In genomic region chr14:24274101-24274543, GRCh38 we compare ENCODE assay signal across 8 cellular contexts. TPM values are rescaled to one million over a fixed set of nuclear protein-coding genes. Genes with fewer than 3 reads are reported as not detected.
DNase-seq lines count a peak whose midpoint lies in the region; ATAC-seq and TF ChIP-seq lines count a peak whose summit lies in the region.

No MANE protein-coding gene starts in this region.

- peaks cover 22% of the 10 kb centered on the region for H3K4me1 ChIP-seq in foreskin keratinocyte

- H3K27me3 ChIP-seq in foreskin keratinocyte: no peaks in the 10 kb centered on the region

- H3K27ac ChIP-seq in foreskin keratinocyte (peak overlapping the region; percentile 92), substantia nigra (ENCODE audit: low read depth, low read length, poor library complexity, severe bottlenecking) (peak overlapping the region; percentile 6)

- peak; percentile 77 for DNase-seq in activated CD8-positive, alpha-beta memory T cell treated with anti-CD3 and anti-CD28 coated beads for 24 hours
- DNase-seq in activated CD8-positive, alpha-beta memory T cell treated with anti-CD3 and anti-CD28 coated beads, Interleukin-2, amount 50 U/mL, for 4 hours: no peak
- DNase-seq in T-helper 22 cell (ENCODE audit: low read depth) (peak; percentile 14), foreskin keratinocyte (peak; percentile 99 to 100), substantia nigra (lab: John Stamatoyannopoulos, UW) (peak in 4 of 49 donors; percentile 3 to 27 (median 10)), NCI-H2081 (lab: John Stamatoyannopoulos, UW) (no peak), glutamatergic neuron (no peak)

- ATAC-seq in HG03159 (IDR thresholded peaks at IDR 0.05; ENCODE audit: unreplicated experiment) (peak; percentile 37), foreskin keratinocyte (peak; percentile 85)

- TF ChIP-seq CTCF in foreskin keratinocyte (conservative IDR thresholded peaks at IDR 0.05): no peak
- TF ChIP-seq CTCF in glutamatergic neuron (IDR thresholded peaks at IDR 0.05; ENCODE audit: partially characterized antibody, unreplicated experiment): no peak

- peaks cover 4% of the 10 kb centered on the region for H3K36me3 Mint-ChIP-seq in glutamatergic neuron (ENCODE audit: unreplicated experiment)

- H3K27ac Mint-ChIP-seq in glutamatergic neuron (ENCODE audit: unreplicated experiment): no peak overlapping the region

- H3K4me3 Mint-ChIP-seq in glutamatergic neuron (ENCODE audit: unreplicated experiment): no peak overlapping the region

- H3K9me3 Mint-ChIP-seq in glutamatergic neuron (ENCODE audit: unreplicated experiment): peaks cover 2% of the 10 kb centered on the region

- peaks cover 11% of the 10 kb centered on the region for H3K27me3 Mint-ChIP-seq in glutamatergic neuron (ENCODE audit: unreplicated experiment)

- H3K4me1 Mint-ChIP-seq in glutamatergic neuron (ENCODE audit: low read depth, unreplicated experiment): peaks cover 4% of the 10 kb centered on the region

RNA-seq across cellular contexts. Expression of gene RABGGTA, which starts 2.7 kb away (rescaled TPM):
- 35.1 and 40.1 TPM in 2 replicates for total RNA-seq in foreskin keratinocyte
- 34.1 and 37.7 TPM in 2 replicates for polyA plus RNA-seq in foreskin keratinocyte
- total RNA-seq in glutamatergic neuron (ENCODE audit: unreplicated experiment): 30.3 TPM

RNA-seq across cellular contexts. Expression of gene TGM1, which starts 11.1 kb away (rescaled TPM):
- total RNA-seq in foreskin keratinocyte: 4.3 and 5.9 TPM in 2 replicates
- polyA plus RNA-seq in foreskin keratinocyte: 4.4 and 7.4 TPM in 2 replicates
- total RNA-seq in glutamatergic neuron (ENCODE audit: unreplicated experiment): 4.2 TPM

RNA-seq across cellular contexts. Expression of gene DHRS1, which starts 25.5 kb away (rescaled TPM):
- total RNA-seq in foreskin keratinocyte (69.4 and 82.0 TPM in 2 replicates), glutamatergic neuron (ENCODE audit: unreplicated experiment) (25.1 TPM)
- 75.4 and 91.3 TPM in 2 replicates for polyA plus RNA-seq in foreskin keratinocyte

RNA-seq across cellular contexts. Expression of gene NOP9, which starts 25.5 kb away (rescaled TPM):
- total RNA-seq in foreskin keratinocyte (26.5 and 30.2 TPM in 2 replicates), glutamatergic neuron (ENCODE audit: unreplicated experiment) (29.2 TPM)
- polyA plus RNA-seq in foreskin keratinocyte: 11.9 and 15.0 TPM in 2 replicates

RNA-seq across cellular contexts. Expression of gene TINF2, which starts 31.7 kb away (rescaled TPM):
- 40.5 and 43.5 TPM in 2 replicates for total RNA-seq in foreskin keratinocyte
- polyA plus RNA-seq in foreskin keratinocyte: 36.7 and 38.7 TPM in 2 replicates
- total RNA-seq in glutamatergic neuron (ENCODE audit: unreplicated experiment): 67.0 TPM

Comparison
In these comparisons a context has a peak if more than half of its experiments do, and no peak if none do; other contexts are left out.
1. DNase-seq: peak in activated CD8-positive, alpha-beta memory T cell treated with anti-CD3 and anti-CD28 coated beads for 24 hours (single experiment), T-helper 22 cell (single experiment) and foreskin keratinocyte (2 of 2); none in activated CD8-positive, alpha-beta memory T cell treated with anti-CD3 and anti-CD28 coated beads, Interleukin-2, amount 50 U/mL, for 4 hours (single experiment), NCI-H2081 (0 of 2) and glutamatergic neuron (single experiment).